Comparison of ENCODE assay signal across 2 cellular contexts in genomic region chr14:69261761-69262331, GRCh38.
TF ChIP-seq lines count a peak whose summit lies in the region.

No MANE protein-coding gene starts in this region.

TF ChIP-seq in GM12878, 131 proteins besides CTCF, POLR2A, EP300 and RAD21:
- TF ChIP-seq TCF7 (IDR thresholded peaks at IDR 0.05; ENCODE audit: borderline replicate concordance) (no peak), PRDM15 (CRISPR knock-in tag; IDR thresholded peaks at IDR 0.05) (no peak), TCF3 (IDR thresholded peaks at IDR 0.05; ENCODE audit: borderline replicate concordance, insufficient read depth, low read depth, low read length) (no peak), BCL11A (IDR thresholded peaks at IDR 0.05; ENCODE audit: low read depth, low read length) (no peak), MYC (IDR thresholded peaks at IDR 0.05; ENCODE audit: insufficient read depth, insufficient read length, insufficient replicate concordance, low read length, severe bottlenecking) (no peak), CREB1 (IDR thresholded peaks at IDR 0.05; ENCODE audit: low read depth) (no peak), USF2 (IDR thresholded peaks at IDR 0.05; ENCODE audit: borderline replicate concordance, low read depth, low read length) (no peak), CBX3 (IDR thresholded peaks at IDR 0.05; ENCODE audit: borderline replicate concordance, low read depth) (no peak), HSF1 (IDR thresholded peaks at IDR 0.05; ENCODE audit: low read depth, low read length) (no peak), FOXK2 (IDR thresholded peaks at IDR 0.05) (no peak), SREBF1 (IDR thresholded peaks at IDR 0.05; ENCODE audit: low read length) (no peak), YY1 (IDR thresholded peaks at IDR 0.05; ENCODE audit: low read depth, low read length) (no peak), PKNOX1 (IDR thresholded peaks at IDR 0.05) (no peak), ATF2 (IDR thresholded peaks at IDR 0.05; ENCODE audit: low read length) (no peak), MTA2 (IDR thresholded peaks at IDR 0.05; ENCODE audit: low read depth) (no peak), BCL3 (IDR thresholded peaks at IDR 0.05; ENCODE audit: borderline replicate concordance, insufficient read depth, low read depth, low read length, poor library complexity, severe bottlenecking) (no peak)

TF ChIP-seq in HepG2, 621 proteins besides CTCF, POLR2A, EP300 and RAD21 (continues in another document):
- TF ChIP-seq PCBP1 (IDR thresholded peaks at IDR 0.05; ENCODE audit: borderline replicate concordance, low read depth, low read length) = no peak
- TF ChIP-seq SALL1 (CRISPR knock-in tag; IDR thresholded peaks at IDR 0.05) = peak; percentile 32; the same call in 1 of the 2 replicates
- TF ChIP-seq ZNF672 (CRISPR knock-in tag; IDR thresholded peaks at IDR 0.05) = no peak
- no peak for TF ChIP-seq ZNF75D (CRISPR knock-in tag; IDR thresholded peaks at IDR 0.05; ENCODE audit: borderline replicate concordance)
- TF ChIP-seq MIER2 (CRISPR knock-in tag; IDR thresholded peaks at IDR 0.05) = 0 out of 2 replicates have a peak, but pooled peaks have one; percentile 45
- peak; percentile 82 for TF ChIP-seq HNF4A (CRISPR knock-in tag; IDR thresholded peaks at IDR 0.05)
- no peak for TF ChIP-seq ZBTB40 (IDR thresholded peaks at IDR 0.05)
- TF ChIP-seq ZBTB40 (CRISPR knock-in tag; IDR thresholded peaks at IDR 0.05) = 0 out of 2 replicates have a peak, but pooled peaks have one; percentile 29
- TF ChIP-seq UBTF (CRISPR knock-in tag; IDR thresholded peaks at IDR 0.05) = peak; percentile 53; the same call in 1 of the 2 replicates
- TF ChIP-seq REPIN1 (CRISPR knock-in tag; IDR thresholded peaks at IDR 0.05; ENCODE audit: borderline replicate concordance, low read depth) = no peak
- peak; percentile 38 for TF ChIP-seq PATZ1 (CRISPR knock-in tag; IDR thresholded peaks at IDR 0.05)
- peak; percentile 66; the same call in 1 of the 2 replicates for TF ChIP-seq ZNF800 (CRISPR knock-in tag; IDR thresholded peaks at IDR 0.05)
- 0 out of 2 replicates have a peak, but pooled peaks have one; percentile 24 for TF ChIP-seq ZNF512 (CRISPR knock-in tag; IDR thresholded peaks at IDR 0.05)
- TF ChIP-seq AGO1 (IDR thresholded peaks at IDR 0.05; ENCODE audit: low read depth, low read length, poor library complexity, severe bottlenecking) = no peak
- no peak for TF ChIP-seq SIN3B (IDR thresholded peaks at IDR 0.05; ENCODE audit: low read length)
- TF ChIP-seq ZNF614 (CRISPR knock-in tag; IDR thresholded peaks at IDR 0.05; ENCODE audit: borderline replicate concordance) = 0 out of 2 replicates have a peak, but pooled peaks have one; percentile 16
- TF ChIP-seq PBX2 (CRISPR knock-in tag; IDR thresholded peaks at IDR 0.05) = no peak
- no peak for TF ChIP-seq MATR3 (CRISPR knock-in tag; IDR thresholded peaks at IDR 0.05)
- TF ChIP-seq ZNF136 (CRISPR knock-in tag; IDR thresholded peaks at IDR 0.05; ENCODE audit: low read depth) = no peak
- TF ChIP-seq RFXANK (CRISPR knock-in tag; IDR thresholded peaks at IDR 0.05) = no peak
- no peak for TF ChIP-seq NFKB2 (CRISPR knock-in tag; IDR thresholded peaks at IDR 0.05; ENCODE audit: borderline replicate concordance)
- TF ChIP-seq ZNF12 (CRISPR knock-in tag; IDR thresholded peaks at IDR 0.05) = no peak
- TF ChIP-seq NRL (CRISPR knock-in tag; IDR thresholded peaks at IDR 0.05; ENCODE audit: borderline replicate concordance) = 0 out of 2 replicates have a peak, but pooled peaks have one; percentile 52
- TF ChIP-seq PHB2 (IDR thresholded peaks at IDR 0.05; ENCODE audit: partially characterized antibody) = no peak
- no peak for TF ChIP-seq NCOA5 (CRISPR knock-in tag; IDR thresholded peaks at IDR 0.05)
- 0 out of 2 replicates have a peak, but pooled peaks have one; percentile 21 for TF ChIP-seq ZNF788 (CRISPR knock-in tag; IDR thresholded peaks at IDR 0.05; ENCODE audit: borderline replicate concordance)
- 0 out of 2 replicates have a peak, but pooled peaks have one; percentile 24 for TF ChIP-seq PAXIP1 (CRISPR knock-in tag; conservative IDR thresholded peaks at IDR 0.05)
